24 cellular contexts compared by ENCODE assay signal in the genomic region with DNA sequence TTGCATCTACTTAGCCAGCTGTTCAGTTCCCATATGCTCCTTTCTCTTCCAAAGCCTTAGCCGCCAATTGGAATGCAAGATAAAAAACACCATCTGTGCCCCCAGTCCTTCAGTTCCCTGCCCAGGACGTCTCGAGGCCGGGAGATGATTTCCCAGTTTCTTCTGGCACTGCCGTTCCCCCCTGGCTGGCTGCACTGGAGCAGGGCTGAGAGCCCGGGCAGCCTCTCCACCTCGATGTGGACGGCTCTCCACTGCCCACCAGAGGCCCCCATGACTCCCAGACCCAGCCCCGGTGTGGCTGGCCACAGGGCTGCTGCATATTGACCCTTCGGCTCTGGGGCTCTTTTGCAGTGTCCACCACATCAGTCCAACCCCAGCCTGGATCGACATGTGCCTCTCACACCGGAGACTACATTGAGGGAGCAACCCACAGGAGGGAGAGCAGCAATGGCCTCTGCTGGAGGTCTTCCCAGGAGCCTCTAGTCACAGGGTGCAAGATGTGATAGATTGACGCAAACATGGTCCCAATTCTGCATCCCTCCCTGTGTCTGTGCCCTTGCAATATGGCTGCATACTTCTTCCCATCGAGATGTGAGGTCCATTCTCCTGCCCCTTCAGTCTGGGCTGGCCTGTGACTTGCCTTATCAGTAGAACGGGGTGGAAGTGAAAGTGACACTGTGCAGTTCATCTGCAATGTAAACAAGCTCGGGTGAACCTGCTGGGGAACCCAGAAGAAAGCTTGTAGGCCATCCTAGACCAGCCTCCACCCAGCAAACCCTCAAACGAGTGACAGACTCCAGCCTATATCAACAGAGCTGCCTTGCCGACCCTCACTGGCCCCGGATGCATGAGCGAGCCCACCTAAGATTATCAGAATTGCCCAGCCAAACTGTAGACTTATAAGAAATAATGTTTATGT. TPM values are rescaled to one million over a fixed set of nuclear protein-coding genes. Genes with fewer than 3 reads are reported as not detected.
DNase-seq lines count a peak whose midpoint lies in the region; ATAC-seq and TF ChIP-seq lines count a peak whose summit lies in the region.
"Had no signal": no experiment of that assay in that cellular context is flagged by ENCODE, and none has a peak within 500 bp of the region (broad histone marks: within the 10 kb centered on the region; RNA-seq: fewer than 3 reads in every experiment).

No MANE protein-coding gene starts in this region.

- H3K4me1 ChIP-seq in HCT116 (ENCODE audit: control insufficient read depth in 1 of 2, insufficient read depth in 2 of 2, low read length in 2 of 2) (no peaks in the 10 kb centered on the region), RWPE2 (ENCODE audit: insufficient read depth, poor library complexity, severe bottlenecking) (no peaks in the 10 kb centered on the region)
- H3K4me1 ChIP-seq: BE2C, Caco-2, upper lobe of right lung had no signal

- POLR2A ChIA-PET in HCT116 (lab: Charles Lee): no interaction called here

- no peak overlapping the region for H3K27ac ChIP-seq in HCT116 (ENCODE audit: low read depth, low read length)
- H3K27ac ChIP-seq in RWPE2 (ENCODE audit: poor library complexity, severe bottlenecking): no peak overlapping the region
- H3K27ac ChIP-seq: brain microvascular endothelial cell, SK-N-MC, upper lobe of right lung had no signal

- intact Hi-C loops in HCT116 (cut with micrococcal nuclease): no loop called here

- no TSS peak for BruUV-seq in HCT116 (replicated peaks; lab: Mats Ljungman, UMichigan)

- no peak for TF ChIP-seq CTCF in HCT116 (IDR thresholded peaks at IDR 0.05 in 2 of 3, conservative IDR thresholded peaks at IDR 0.05 in 1 of 3; ENCODE audit: borderline replicate concordance in 1 of 3, insufficient read depth in 1 of 3, low read depth in 2 of 3, low read length in 2 of 3)
- no peak for TF ChIP-seq CTCF in RWPE2 (IDR thresholded peaks at IDR 0.05; ENCODE audit: poor library complexity, severe bottlenecking)

- H3K36me3 ChIP-seq in HCT116 (ENCODE audit: control insufficient read depth in 1 of 2, insufficient read depth in 2 of 2, low read length in 2 of 2) (no peaks in the 10 kb centered on the region), RWPE2 (ENCODE audit: low read depth) (no peaks in the 10 kb centered on the region)
- H3K36me3 ChIP-seq: BE2C, brain microvascular endothelial cell, upper lobe of right lung had no signal

- RAD21 ChIA-PET in HCT116 (lab: Charles Lee; ENCODE audit: low non-redundant PET in 1 of 2, low total read pairs in 2 of 2, uncharacterized antibody in 2 of 2, unreplicated experiment in 2 of 2): no interaction called here

- no peaks in the 10 kb centered on the region for H3K27me3 ChIP-seq in HCT116 (ENCODE audit: insufficient read depth, low read length)
- H3K27me3 ChIP-seq in RWPE2 (ENCODE audit: insufficient read depth, poor library complexity, severe bottlenecking): no peaks in the 10 kb centered on the region
- H3K27me3 ChIP-seq: BE2C had no signal

- H4K20me1 ChIP-seq in HCT116 (ENCODE audit: insufficient read depth): no peaks in the 10 kb centered on the region

- TF ChIP-seq POLR2A in HCT116 (IDR thresholded peaks at IDR 0.05; ENCODE audit: borderline replicate concordance, extremely low read depth, insufficient read depth, insufficient read length) (no peak), erythroblast (IDR thresholded peaks at IDR 0.05; ENCODE audit: low read length) (no peak)

- CTCF ChIA-PET in HCT116 (lab: Charles Lee): no interaction called here

- ATAC-seq in HCT116 (no peak), RWPE2 (ENCODE audit: low read depth) (no peak)
- ATAC-seq: upper lobe of right lung had no signal

- no peak overlapping the region for H3K4me2 ChIP-seq in HCT116 (ENCODE audit: low read length)

- DNase-seq in D341Med (ENCODE audit: low spot score) (peak; percentile 75), HCT116 (ENCODE audit: low read depth, low spot score) (no peak), RWPE2 (ENCODE audit: low spot score) (peak; percentile 27), medulla oblongata (ENCODE audit: extremely low spot score) (peak; percentile 18), HUDEP-2 (lab: John Stamatoyannopoulos, UW; ENCODE audit: unreplicated experiment in 76 of 76) (no peak), erythroblast (lab: John Stamatoyannopoulos, UW) (no peak), LoVo (ENCODE audit: low spot score) (no peak)
- DNase-seq in stimulated activated CD8-positive, alpha-beta memory T cell treated with anti-CD3 and anti-CD28 coated beads, Interleukin-4, amount 100 ng/mL, for 48 hours: no peak
- DNase-seq: activated CD4-positive, alpha-beta T cell treated with anti-CD3 and anti-CD28 coated beads, Interleukin-2, amount 50 U/mL, for 4 hours; activated gamma-delta T cell; BE2C; brain microvascular endothelial cell; Caco-2; cortex of kidney; NCI-H1092 treated with DMSO at 0.1 percent for 48 hours; NCI-H2081; NCI-H69; T-helper 2 cell; upper lobe of right lung had no signal

- H3K9ac ChIP-seq in HCT116 (ENCODE audit: low read length): no peak overlapping the region

- H2AFZ ChIP-seq in HCT116 (ENCODE audit: low read depth, low read length, poor library complexity, severe bottlenecking): no peak overlapping the region

- TF ChIP-seq RAD21 in HCT116 (IDR thresholded peaks at IDR 0.05; ENCODE audit: low read depth): 0 out of 2 replicates have a peak, but pooled peaks have one; percentile 10

- H3K4me3 ChIP-seq in HCT116 (replicated peaks in 1 of 2; ENCODE audit: low read depth in 1 of 2, low read length in 2 of 2) (no peak overlapping the region), RWPE2 (ENCODE audit: severe bottlenecking) (no peak overlapping the region)
- H3K4me3 ChIP-seq: SK-N-MC, upper lobe of right lung had no signal

- H3K9me3 ChIP-seq in HCT116 (ENCODE audit: control insufficient read depth in 1 of 2, insufficient read depth in 1 of 2, low read depth in 1 of 2, low read length in 2 of 2) (no peaks in the 10 kb centered on the region), RWPE2 (ENCODE audit: severe bottlenecking) (no peaks in the 10 kb centered on the region)
- H3K9me3 ChIP-seq: BE2C, upper lobe of right lung had no signal

- H3K9me2 ChIP-seq in HCT116 (ENCODE audit: insufficient read depth): no peaks in the 10 kb centered on the region

- H3K79me2 ChIP-seq in HCT116 (ENCODE audit: insufficient read depth, low read length): no peaks in the 10 kb centered on the region

TF ChIP-seq in HCT116, 20 proteins besides CTCF, POLR2A, EP300 and RAD21:
- TF ChIP-seq CBX3 (IDR thresholded peaks at IDR 0.05; ENCODE audit: low read depth): no peak
- no peak for TF ChIP-seq TCF7L2 (IDR thresholded peaks at IDR 0.05; ENCODE audit: borderline replicate concordance, extremely low read depth, insufficient read depth, insufficient read length)
- TF ChIP-seq ELF1 (IDR thresholded peaks at IDR 0.05; ENCODE audit: borderline replicate concordance, low read depth): no peak
- no peak for TF ChIP-seq SP1 (IDR thresholded peaks at IDR 0.05; ENCODE audit: low read depth)
- TF ChIP-seq POLR2AphosphoS5 (IDR thresholded peaks at IDR 0.05; ENCODE audit: low read depth, low read length): no peak
- no peak for TF ChIP-seq CEBPB (IDR thresholded peaks at IDR 0.05; ENCODE audit: low read depth)
- TF ChIP-seq EZH2phosphoT487 (IDR thresholded peaks at IDR 0.05; ENCODE audit: borderline replicate concordance): no peak

RNA-seq across cellular contexts. Expression of a gene that starts 52.4 kb away (rescaled TPM):
- 0.30 TPM for total RNA-seq in HCT116 (2021; ENCODE audit: unreplicated experiment)
- 0.25 and 0.33 TPM in 2 replicates for polyA plus RNA-seq in HCT116 (2012)
- total RNA-seq: Caco-2, endothelial cell of umbilical vein, fibroblast of villous mesenchyme, lower leg skin, subcutaneous adipose tissue, upper lobe of right lung had no signal
- polyA plus RNA-seq: endothelial cell of umbilical vein had no signal

Comparison
In these comparisons a context has a peak if more than half of its experiments do, and no peak if none do; other contexts are left out.
1. DNase-seq: peak in D341Med (single experiment), RWPE2 (single experiment) and medulla oblongata (single experiment); none in HCT116 (single experiment), HUDEP-2 (0 of 76), erythroblast (0 of 2), stimulated activated CD8-positive, alpha-beta memory T cell treated with anti-CD3 and anti-CD28 coated beads, Interleukin-4, amount 100 ng/mL, for 48 hours (single experiment) and LoVo (single experiment).